ENCODE assay signal across 21 cellular contexts in genomic region chr10:89602919-89603318, GRCh38.
"Had no signal": no experiment of that assay in that cellular context is flagged by ENCODE, and none has a peak within 500 bp of the region (broad histone marks: within the 10 kb centered on the region; RNA-seq: fewer than 3 reads in every experiment).

No MANE protein-coding gene starts in this region.

- H3K9me3 ChIP-seq: SJSA1 had no signal

- H3K27ac ChIP-seq: HL-60, SJSA1, SK-N-MC had no signal

- DNase-seq: KBM-7, MV-4-11, NCI-H1048, NCI-H1105, NCI-H1417 treated with DMSO at 0.1 percent for 48 hours, NCI-H187, NCI-H2029, NCI-H2081 treated with DMSO at 0.1 percent for 48 hours, NCI-H2171, NCI-H226, NCI-H446, NCI-H510A, NCI-H524 treated with DMSO at 0.1 percent for 48 hours, NCI-H69, NCI-H774, Right ventricle myocardium superior, RPMI8226, SIG-M5 had no signal

- H3K4me1 ChIP-seq: SJSA1 had no signal

- H3K4me3 ChIP-seq: SJSA1, SK-N-MC had no signal

- H3K27me3 ChIP-seq: SJSA1 had no signal
